ENCODE assay signal across 16 cellular contexts in genomic region chr1:117576236-117576635, GRCh38. TPM values are rescaled to one million over a fixed set of nuclear protein-coding genes. Genes with fewer than 3 reads are reported as not detected.
DNase-seq lines count a peak whose midpoint lies in the region; ATAC-seq and TF ChIP-seq lines count a peak whose summit lies in the region.
"Had no signal": no experiment of that assay in that cellular context is flagged by ENCODE, and none has a peak within 500 bp of the region (broad histone marks: within the 10 kb centered on the region; RNA-seq: fewer than 3 reads in every experiment).

No MANE protein-coding gene starts in this region.

- H3K4me3 Mint-ChIP-seq in CD4-positive, CD25-positive, alpha-beta regulatory T cell: no peak overlapping the region
- H3K4me3 Mint-ChIP-seq in endodermal cell: no peak overlapping the region
- H3K4me3 Mint-ChIP-seq: CD14-positive monocyte; CD8-positive, alpha-beta memory T cell; GM23338 had no signal

- H3K4me2 ChIP-seq in neuronal stem cell (ENCODE audit: insufficient read depth, low read length, poor library complexity, severe bottlenecking): no peak overlapping the region
- H3K4me2 ChIP-seq: A549, GM23338 had no signal

- H3K14ac ChIP-seq in neuronal stem cell (ENCODE audit: low read length): peak overlapping the region; percentile 32

- H3K4me1 ChIP-seq in CD4-positive, CD25-positive, alpha-beta regulatory T cell (ENCODE audit: control insufficient read depth, insufficient read depth, low read length, poor library complexity, severe bottlenecking): peaks cover 20% of the 10 kb centered on the region
- H3K4me1 ChIP-seq in endodermal cell (ENCODE audit: control insufficient read depth, insufficient read depth, low read length) (no peaks in the 10 kb centered on the region), neuronal stem cell (ENCODE audit: control insufficient read depth in 2 of 2, insufficient read depth in 1 of 2, low read depth in 1 of 2, low read length in 2 of 2) (peaks cover 0 to 5% of the 10 kb centered on the region in 2 donors), heart right ventricle (peaks cover 0 to 14% (median 0%) of the 10 kb centered on the region in 9 donors)
- H3K4me1 ChIP-seq: A549, BE2C had no signal

- H3K27ac ChIP-seq in C4-2B: peak overlapping the region; percentile 12; the same call in 1 of the 2 replicates
- no peak overlapping the region for H3K27ac ChIP-seq in CD4-positive, CD25-positive, alpha-beta regulatory T cell (ENCODE audit: insufficient read depth, low read length, poor library complexity, severe bottlenecking)
- H3K27ac ChIP-seq in endodermal cell (ENCODE audit: low read depth, low read length): no peak overlapping the region
- no peak overlapping the region for H3K27ac ChIP-seq in neuronal stem cell (replicated peaks; ENCODE audit: low read length)
- no peak overlapping the region for H3K27ac ChIP-seq in heart right ventricle
- H3K27ac ChIP-seq: A549 had no signal

- no peak overlapping the region for H2BK120ac ChIP-seq in neuronal stem cell (ENCODE audit: low read depth, low read length)

- H3K9me3 Mint-ChIP-seq in CD4-positive, CD25-positive, alpha-beta regulatory T cell: no peaks in the 10 kb centered on the region
- H3K9me3 Mint-ChIP-seq in endodermal cell: no peaks in the 10 kb centered on the region
- H3K9me3 Mint-ChIP-seq: CD14-positive monocyte; CD8-positive, alpha-beta memory T cell; GM23338 had no signal

- H3K23ac ChIP-seq in neuronal stem cell (ENCODE audit: low read depth, low read length, poor library complexity): no peak overlapping the region

- no peaks in the 10 kb centered on the region for H3K36me3 Mint-ChIP-seq in CD4-positive, CD25-positive, alpha-beta regulatory T cell
- no peaks in the 10 kb centered on the region for H3K36me3 Mint-ChIP-seq in endodermal cell (ENCODE audit: low read depth)
- H3K36me3 Mint-ChIP-seq: CD14-positive monocyte; CD8-positive, alpha-beta memory T cell had no signal

- H2AK5ac ChIP-seq in neuronal stem cell (ENCODE audit: low read depth, low read length): no peak overlapping the region

- no peak overlapping the region for H2BK12ac ChIP-seq in neuronal stem cell (ENCODE audit: low read length)

- H3K27ac Mint-ChIP-seq in CD4-positive, CD25-positive, alpha-beta regulatory T cell: peak overlapping the region in 2 of 3 donors; percentile 10 to 62
- H3K27ac Mint-ChIP-seq in endodermal cell: peak overlapping the region; percentile 67
- H3K27ac Mint-ChIP-seq: GM23338 had no signal

- no peaks in the 10 kb centered on the region for H3K27me3 ChIP-seq in CD4-positive, CD25-positive, alpha-beta regulatory T cell (ENCODE audit: control insufficient read depth, insufficient read depth, low read length)
- H3K27me3 ChIP-seq in endodermal cell (ENCODE audit: control insufficient read depth, insufficient read depth, low read length, poor library complexity, severe bottlenecking) (no peaks in the 10 kb centered on the region), neuronal stem cell (ENCODE audit: control insufficient read depth in 3 of 3, insufficient read depth in 3 of 3, low read depth in 1 of 3, low read length in 3 of 3) (no peaks in the 10 kb centered on the region), heart right ventricle (no peaks in the 10 kb centered on the region)
- H3K27me3 ChIP-seq: BE2C had no signal

- no peak for ATAC-seq in CD4-positive, CD25-positive, alpha-beta regulatory T cell (ENCODE audit: low read depth in 2 of 2)
- ATAC-seq in heart right ventricle (no peak), GM18909 (IDR thresholded peaks at IDR 0.05; ENCODE audit: poor library complexity, unreplicated experiment) (no peak)
- ATAC-seq: A549, GM23338 had no signal

- H3K9ac ChIP-seq in endodermal cell (ENCODE audit: extremely low read depth, low read length, poor library complexity, severe bottlenecking): no peak overlapping the region
- H3K9ac ChIP-seq in neuronal stem cell (ENCODE audit: low read depth, low read length, poor library complexity): no peak overlapping the region

- H2BK5ac ChIP-seq in neuronal stem cell (ENCODE audit: low read length): no peak overlapping the region

- H4K91ac ChIP-seq in neuronal stem cell (ENCODE audit: low read depth, low read length, poor library complexity): no peak overlapping the region

- H3K79me1 ChIP-seq in neuronal stem cell (ENCODE audit: low read depth, low read length): no peaks in the 10 kb centered on the region

- no peaks in the 10 kb centered on the region for H3K36me3 ChIP-seq in CD4-positive, CD25-positive, alpha-beta regulatory T cell (ENCODE audit: control insufficient read depth, insufficient read depth, low read length)
- no peaks in the 10 kb centered on the region for H3K36me3 ChIP-seq in endodermal cell (ENCODE audit: control insufficient read depth, insufficient read depth, low read length)
- no peaks in the 10 kb centered on the region for H3K36me3 ChIP-seq in neuronal stem cell (replicated peaks in 1 of 2; ENCODE audit: control insufficient read depth in 2 of 2, insufficient read depth in 2 of 2, low read length in 2 of 2)
- H3K36me3 ChIP-seq in heart right ventricle: no peaks in the 10 kb centered on the region
- H3K36me3 ChIP-seq: BE2C had no signal

- no peak overlapping the region for H2BK15ac ChIP-seq in neuronal stem cell (ENCODE audit: low read length)

- no peaks in the 10 kb centered on the region for H3K27me3 Mint-ChIP-seq in CD4-positive, CD25-positive, alpha-beta regulatory T cell
- no peaks in the 10 kb centered on the region for H3K27me3 Mint-ChIP-seq in endodermal cell (ENCODE audit: insufficient read depth)
- H3K27me3 Mint-ChIP-seq: CD8-positive, alpha-beta memory T cell had no signal

- H3K4me3 ChIP-seq in CD4-positive, CD25-positive, alpha-beta regulatory T cell (ENCODE audit: low read depth, low read length): no peak overlapping the region
- H3K4me3 ChIP-seq in endodermal cell (ENCODE audit: low read length) (no peak overlapping the region), neuronal stem cell (ENCODE audit: low read length in 2 of 2) (no peak overlapping the region), heart right ventricle (no peak overlapping the region)
- H3K4me3 ChIP-seq: A549, GM23338 had no signal

- peaks cover 5 to 30% (median 19%) of the 10 kb centered on the region in 4 donors for H3K4me1 Mint-ChIP-seq in CD4-positive, CD25-positive, alpha-beta regulatory T cell
- H3K4me1 Mint-ChIP-seq in endodermal cell: peaks cover 6% of the 10 kb centered on the region

- no peak overlapping the region for H4K8ac ChIP-seq in neuronal stem cell (ENCODE audit: low read depth, low read length)

- H3K18ac ChIP-seq in neuronal stem cell (ENCODE audit: low read length): no peak overlapping the region

- no peak for TF ChIP-seq CTCF in C4-2B (conservative IDR thresholded peaks at IDR 0.05)
- TF ChIP-seq CTCF in endodermal cell (conservative IDR thresholded peaks at IDR 0.05): no peak
- TF ChIP-seq CTCF in heart right ventricle (IDR thresholded peaks at IDR 0.05): no peak

- intact Hi-C loops in heart right ventricle (cut with DNase I): no loop called here

- no peak overlapping the region for H3K4ac ChIP-seq in neuronal stem cell (ENCODE audit: low read length)

- WGBS in endodermal cell (ENCODE audit: insufficient coverage in 1 of 2, insufficient read length in 1 of 2), 2 experiments: 98% methylated on average over 3 of the region's 3 CpGs; no CpG with 5 or more reads in 1 of the 2 experiments
- WGBS in neuronal stem cell (ENCODE audit: extremely low coverage in 2 of 2, insufficient read length in 2 of 2, insufficient replicate concordance in 1 of 2), 2 donors: no CpG with 5 or more reads among the region's 3 CpGs
- 93% methylated on average over 3 of the region's 3 CpGs for WGBS in heart right ventricle, 2 donors

- H3K9me3 ChIP-seq in CD4-positive, CD25-positive, alpha-beta regulatory T cell (ENCODE audit: control insufficient read depth in 2 of 2, low read length in 2 of 2): no peaks in the 10 kb centered on the region
- H3K9me3 ChIP-seq in endodermal cell (ENCODE audit: control insufficient read depth, low read length) (no peaks in the 10 kb centered on the region), neuronal stem cell (replicated peaks in 1 of 2; ENCODE audit: control insufficient read depth in 2 of 2, insufficient read depth in 1 of 2, low read depth in 1 of 2, low read length in 2 of 2) (no peaks in the 10 kb centered on the region), heart right ventricle (no peaks in the 10 kb centered on the region)
- H3K9me3 ChIP-seq: A549, BE2C, Caco-2 had no signal

- no peak overlapping the region for H2AFZ ChIP-seq in neuronal stem cell (ENCODE audit: low read length)
- H2AFZ ChIP-seq: GM23338 had no signal

- DNase-seq in CD4-positive, CD25-positive, alpha-beta regulatory T cell: no peak
- DNase-seq in endodermal cell (peak; percentile 31), neuronal stem cell (ENCODE audit: low spot score) (no peak), heart right ventricle (no peak), NCI-H82 (lab: John Stamatoyannopoulos, UW) (no peak), EL (no peak)
- DNase-seq: BE2C; Caco-2; CD8-positive, alpha-beta memory T cell; DMS53; H7 had no signal

RNA-seq across cellular contexts. Expression of gene TENT5C, which starts 29.6 kb away (rescaled TPM):
- total RNA-seq in CD4-positive, CD25-positive, alpha-beta regulatory T cell: 324 TPM
- polyA plus RNA-seq in CD4-positive, CD25-positive, alpha-beta regulatory T cell: 10 to 100 TPM; 19.6 to 64.7 (median 33.0) TPM
- total RNA-seq in endodermal cell: 1 to 10 TPM; 1.0 to 1.4 TPM
- 0.61 TPM for polyA plus RNA-seq in endodermal cell (2013, experiment 1 of 2)
- polyA plus RNA-seq in endodermal cell (2013, experiment 2 of 2): 0.50 TPM
- 0.24 TPM for polyA plus RNA-seq in neuronal stem cell (2013, experiment 1 of 2)
- polyA plus RNA-seq in neuronal stem cell (2013, experiment 2 of 2): 0.22 TPM
- total RNA-seq in heart right ventricle: 10 to 100 TPM in 6 of 10 donors, 1 to 10 TPM in 4; 3.1 to 23.1 (median 13.0) TPM
- 1 to 10 TPM; 3.1 to 4.0 TPM for polyA plus RNA-seq in heart right ventricle

Comparison
In these comparisons a context has a peak if more than half of its experiments do, and no peak if none do; other contexts are left out.
1. RNA of gene TENT5C, which starts 29.6 kb away (total RNA-seq): 324 TPM in CD4-positive, CD25-positive, alpha-beta regulatory T cell (single experiment); 3.1 to 23.1 TPM in heart right ventricle and 1.0 to 1.4 TPM in endodermal cell; every median in the first group is over 10 times any median in the second.